In the genomic region with DNA sequence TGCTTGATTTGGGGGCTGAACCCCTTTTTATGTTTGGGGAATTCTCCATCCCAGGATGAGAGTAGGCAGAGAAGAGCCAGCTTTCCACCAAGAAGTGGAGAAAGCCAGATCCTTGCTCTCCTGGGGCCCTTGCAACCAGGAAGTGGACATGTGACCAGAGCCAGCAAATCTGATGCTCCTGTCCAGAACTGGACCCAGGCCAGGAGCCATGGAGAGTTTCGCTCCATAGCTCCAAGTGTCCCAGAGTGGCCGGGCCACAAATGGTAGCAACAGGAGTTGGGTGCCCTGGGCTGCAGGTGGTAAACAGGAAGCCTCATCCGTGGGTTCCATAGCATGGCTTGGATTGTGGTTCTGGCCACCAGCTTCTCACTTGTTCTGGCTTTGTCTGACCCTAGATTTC, we compare ENCODE assay signal across 21 cellular contexts.
DNase-seq lines count a peak whose midpoint lies in the region; ATAC-seq, FAIRE-seq and TF ChIP-seq lines count a peak whose summit lies in the region.
"Had no signal": no experiment of that assay in that cellular context is flagged by ENCODE, and none has a peak within 500 bp of the region (broad histone marks: within the 10 kb centered on the region; RNA-seq: fewer than 3 reads in every experiment).

No MANE protein-coding gene starts in this region.

- ATAC-seq in left cardiac atrium, result no peak
- ATAC-seq in HG03045 (IDR thresholded peaks at IDR 0.05; ENCODE audit: unreplicated experiment), result no peak
- ATAC-seq: CD8-positive, alpha-beta T cell had no signal

- no peak for FAIRE-seq in small intestine (lab: Jason Lieb, UNC)
- FAIRE-seq: A204.1, D721Med, G401.6, GM12891, GM18507 had no signal

- intact Hi-C loops in cardiac septum (cut with DNase I) (no loop called here), left cardiac atrium (cut with DNase I) (no loop called here)

- no peaks in the 10 kb centered on the region for H3K27me3 ChIP-seq in small intestine (ENCODE audit: control insufficient read depth in 2 of 2, insufficient read depth in 2 of 2, low read length in 2 of 2)

- WGBS in small intestine, 3 donors, result 59 to 75% (median 71%) methylated on average over 3 of the region's 3 CpGs

- H3K36me3 ChIP-seq in small intestine (ENCODE audit: control insufficient read depth in 2 of 2, insufficient read depth in 2 of 2, low read length in 2 of 2), result no peaks in the 10 kb centered on the region
- H3K36me3 ChIP-seq: BLaER1 treated with 17β-estradiol and CSF1 and Interleukin-3, amounts not matched to agents 10 nM and 100 nM had no signal

- no peaks in the 10 kb centered on the region for H3K9me3 ChIP-seq in small intestine (ENCODE audit: control insufficient read depth, low read depth)
- H3K9me3 ChIP-seq: Caco-2 had no signal

- H3K4me3 ChIP-seq in small intestine (ENCODE audit: low read depth in 1 of 2, low read length in 2 of 2), result no peak overlapping the region
- H3K4me3 ChIP-seq: BLaER1 treated with 17β-estradiol and CSF1 and Interleukin-3, amounts not matched to agents 10 nM and 100 nM had no signal

- H3K4me1 ChIP-seq in small intestine (ENCODE audit: control insufficient read depth in 2 of 2, insufficient read depth in 1 of 2, low read depth in 1 of 2, low read length in 1 of 2), result no peaks in the 10 kb centered on the region
- H3K4me1 ChIP-seq: Caco-2 had no signal

- no peak for TF ChIP-seq RAD21 in Ishikawa (IDR thresholded peaks at IDR 0.05; ENCODE audit: low read depth)

- peak; percentile 66 for DNase-seq in cardiac septum (ENCODE audit: low spot score)
- DNase-seq in left cardiac atrium, result no peak
- DNase-seq in mesenteric fat pad (ENCODE audit: low spot score), result peak; percentile 35
- DNase-seq in small intestine, result no peak
- DNase-seq in stimulated activated CD4-positive, alpha-beta T cell treated with anti-CD3 and anti-CD28 coated beads, Interleukin-4, amount 100 ng/mL, for 4 hours, result no peak
- DNase-seq: 8988T; ACHN; Caco-2; Calu3; CD4-positive, alpha-beta T cell; CD8-positive, alpha-beta T cell; GF-D8 had no signal

- TF ChIP-seq EP300 in Ishikawa (IDR thresholded peaks at IDR 0.05; ENCODE audit: borderline replicate concordance), result no peak

- no peak overlapping the region for H3K27ac ChIP-seq in small intestine (ENCODE audit: low read depth in 1 of 2, low read length in 1 of 2)
- H3K27ac ChIP-seq: BLaER1 treated with 17β-estradiol and CSF1 and Interleukin-3, amounts not matched to agents 10 nM and 100 nM; C4-2B had no signal

TF ChIP-seq in Ishikawa, 13 proteins besides CTCF, POLR2A, EP300 and RAD21:
- TF ChIP-seq YY1 (IDR thresholded peaks at IDR 0.05; ENCODE audit: low read depth) (no peak), CEBPB (IDR thresholded peaks at IDR 0.05) (no peak), TEAD4 (IDR thresholded peaks at IDR 0.05) (no peak), TCF12 (IDR thresholded peaks at IDR 0.05; ENCODE audit: low read depth) (no peak), TAF1 (IDR thresholded peaks at IDR 0.05; ENCODE audit: low read depth) (no peak), NFIC (IDR thresholded peaks at IDR 0.05) (no peak)
- TF ChIP-seq, protein P1, sequence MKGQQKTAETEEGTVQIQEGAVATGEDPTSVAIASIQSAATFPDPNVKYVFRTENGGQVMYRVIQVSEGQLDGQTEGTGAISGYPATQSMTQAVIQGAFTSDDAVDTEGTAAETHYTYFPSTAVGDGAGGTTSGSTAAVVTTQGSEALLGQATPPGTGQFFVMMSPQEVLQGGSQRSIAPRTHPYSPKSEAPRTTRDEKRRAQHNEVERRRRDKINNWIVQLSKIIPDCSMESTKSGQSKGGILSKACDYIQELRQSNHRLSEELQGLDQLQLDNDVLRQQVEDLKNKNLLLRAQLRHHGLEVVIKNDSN (IDR thresholded peaks at IDR 0.05), result peak; percentile 69
- TF ChIP-seq, protein P2, sequence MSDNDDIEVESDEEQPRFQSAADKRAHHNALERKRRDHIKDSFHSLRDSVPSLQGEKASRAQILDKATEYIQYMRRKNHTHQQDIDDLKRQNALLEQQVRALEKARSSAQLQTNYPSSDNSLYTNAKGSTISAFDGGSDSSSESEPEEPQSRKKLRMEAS (IDR thresholded peaks at IDR 0.05), result no peak

Comparison
In these comparisons a context has a peak if more than half of its experiments do, and no peak if none do; other contexts are left out.
1. DNase-seq: peak in cardiac septum (single experiment) and mesenteric fat pad (single experiment); none in left cardiac atrium (single experiment), small intestine (single experiment) and stimulated activated CD4-positive, alpha-beta T cell treated with anti-CD3 and anti-CD28 coated beads, Interleukin-4, amount 100 ng/mL, for 4 hours (0 of 2).